8 cellular contexts compared by ENCODE assay signal in the genomic region with DNA sequence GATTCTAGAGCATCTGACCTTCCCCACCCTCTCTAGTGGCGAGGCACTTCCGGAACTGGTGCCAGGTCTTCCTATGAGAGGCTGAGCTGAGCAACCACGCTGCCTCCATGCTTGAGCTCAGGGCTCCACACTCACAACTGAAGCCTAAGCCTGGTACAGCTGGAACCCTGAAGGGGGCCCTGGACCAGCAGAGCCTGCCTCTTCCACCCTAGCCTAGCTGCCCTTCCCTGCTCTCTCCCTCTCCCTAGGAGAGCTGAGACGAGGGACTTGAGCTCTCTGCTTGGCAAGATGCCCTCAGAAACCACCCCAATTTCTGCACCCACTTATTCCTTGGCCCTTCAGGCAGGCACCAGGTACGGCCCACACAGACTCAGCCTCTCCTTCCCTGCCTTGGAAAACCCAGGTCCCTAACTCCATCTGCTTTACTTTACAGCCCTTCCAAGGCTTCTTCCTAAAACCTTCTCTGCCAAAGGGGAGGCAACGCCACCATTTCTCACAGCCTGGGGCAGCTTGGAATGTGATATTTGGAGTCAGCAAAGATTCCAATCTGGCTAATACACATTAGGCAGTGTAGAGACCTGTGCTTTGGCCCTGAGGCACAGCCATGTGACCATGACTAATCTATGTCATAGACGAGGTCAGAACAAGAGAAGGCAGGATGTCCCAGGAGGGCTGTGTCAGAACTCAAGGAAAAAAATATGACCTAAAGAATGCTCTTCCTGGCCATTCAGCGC. TPM values are rescaled to one million over a fixed set of nuclear protein-coding genes. Genes with fewer than 3 reads are reported as not detected.
A peak's percentile ranks its signal among the peaks of the same experiment; 100 is the strongest.
DNase-seq lines count a peak whose midpoint lies in the region; ATAC-seq and TF ChIP-seq lines count a peak whose summit lies in the region.

No MANE protein-coding gene starts in this region.

- CTCF ChIA-PET in BJ (lab: Yijun Ruan, JAX) = interaction anchor here (0.6 to 2.2 kb wide), 6 partner anchors 13 to 246 kb away, joined by 3 to 5 read pairs (median 3); no protein-coding TSS in a partner anchor

- H3K4me3 ChIP-seq in BJ (ENCODE audit: low read depth, low read length) (no peak overlapping the region), dorsolateral prefrontal cortex (no peak overlapping the region)

- no peak for TF ChIP-seq CTCF in BJ (IDR thresholded peaks at IDR 0.05; ENCODE audit: insufficient read depth, low read depth, low read length)
- no peak for TF ChIP-seq CTCF in dorsolateral prefrontal cortex (IDR thresholded peaks at IDR 0.05 in 54 of 56, conservative IDR thresholded peaks at IDR 0.05 in 2 of 56; ENCODE audit: low read depth in 1 of 56, partially characterized antibody in 56 of 56)

- intact Hi-C loops in activated T-helper 2 cell treated with anti-CD3 and anti-CD28 coated beads, Interferon-gamma antibody, Interleukin-2, Interleukin-4, amounts not matched to agents 10 μg/mL and 5 μg/mL and 100 μg/mL, durations not matched to agents 14 hours and 24 hours and 36 hours (cut with micrococcal nuclease) = no loop called here
- intact Hi-C loops in left ventricle myocardium superior (cut with micrococcal nuclease) (no loop called here), dorsolateral prefrontal cortex (cut with DNase I) (loop anchor here in 1 of 2 donors (10.0 kb wide), 1 partner anchor 477 kb away; no protein-coding TSS in a partner anchor)

- peak overlapping the region in 26 of 59 donors; percentile 1 to 76 (median 36) for H3K27ac ChIP-seq in dorsolateral prefrontal cortex

- H3K27me3 Mint-ChIP-seq in activated T-helper 2 cell treated with anti-CD3 and anti-CD28 coated beads, Interferon-gamma antibody, Interleukin-2, Interleukin-4, amounts not matched to agents 10 μg/mL and 5 μg/mL and 100 μg/mL, durations not matched to agents 14 hours and 24 hours and 36 hours (ENCODE audit: low read depth) = no peaks in the 10 kb centered on the region
- no peaks in the 10 kb centered on the region for H3K27me3 Mint-ChIP-seq in stimulated activated naive CD8-positive, alpha-beta T cell treated with anti-CD3 and anti-CD28 coated beads, Interleukin-15, Interleukin-2, amounts not matched to agents 100 ng/mL and 50 ng/mL, for 24 hours

- H3K27me3 ChIP-seq in BJ (ENCODE audit: control insufficient read depth, insufficient read depth, low read length) (no peaks in the 10 kb centered on the region), dorsolateral prefrontal cortex (no peaks in the 10 kb centered on the region)

- H3K36me3 Mint-ChIP-seq in activated T-helper 2 cell treated with anti-CD3 and anti-CD28 coated beads, Interferon-gamma antibody, Interleukin-2, Interleukin-4, amounts not matched to agents 10 μg/mL and 5 μg/mL and 100 μg/mL, durations not matched to agents 14 hours and 24 hours and 36 hours (ENCODE audit: low read depth) = peaks cover 59% of the 10 kb centered on the region
- peaks cover 68% of the 10 kb centered on the region for H3K36me3 Mint-ChIP-seq in stimulated activated naive CD8-positive, alpha-beta T cell treated with anti-CD3 and anti-CD28 coated beads, Interleukin-15, Interleukin-2, amounts not matched to agents 100 ng/mL and 50 ng/mL, for 24 hours (ENCODE audit: low read depth)

- no peaks in the 10 kb centered on the region for H3K9me3 Mint-ChIP-seq in activated T-helper 2 cell treated with anti-CD3 and anti-CD28 coated beads, Interferon-gamma antibody, Interleukin-2, Interleukin-4, amounts not matched to agents 10 μg/mL and 5 μg/mL and 100 μg/mL, durations not matched to agents 14 hours and 24 hours and 36 hours
- peaks cover 4% of the 10 kb centered on the region for H3K9me3 Mint-ChIP-seq in stimulated activated naive CD8-positive, alpha-beta T cell treated with anti-CD3 and anti-CD28 coated beads, Interleukin-15, Interleukin-2, amounts not matched to agents 100 ng/mL and 50 ng/mL, for 24 hours

- peaks cover 25% of the 10 kb centered on the region for H3K4me1 Mint-ChIP-seq in activated T-helper 2 cell treated with anti-CD3 and anti-CD28 coated beads, Interferon-gamma antibody, Interleukin-2, Interleukin-4, amounts not matched to agents 10 μg/mL and 5 μg/mL and 100 μg/mL, durations not matched to agents 14 hours and 24 hours and 36 hours (ENCODE audit: low read depth)
- H3K4me1 Mint-ChIP-seq in stimulated activated naive CD8-positive, alpha-beta T cell treated with anti-CD3 and anti-CD28 coated beads, Interleukin-15, Interleukin-2, amounts not matched to agents 100 ng/mL and 50 ng/mL, for 24 hours (ENCODE audit: low read depth) = peaks cover 23% of the 10 kb centered on the region

- no peak overlapping the region for H3K4me3 Mint-ChIP-seq in activated T-helper 2 cell treated with anti-CD3 and anti-CD28 coated beads, Interferon-gamma antibody, Interleukin-2, Interleukin-4, amounts not matched to agents 10 μg/mL and 5 μg/mL and 100 μg/mL, durations not matched to agents 14 hours and 24 hours and 36 hours (ENCODE audit: low read depth)
- H3K4me3 Mint-ChIP-seq in stimulated activated naive CD8-positive, alpha-beta T cell treated with anti-CD3 and anti-CD28 coated beads, Interleukin-15, Interleukin-2, amounts not matched to agents 100 ng/mL and 50 ng/mL, for 24 hours = no peak overlapping the region

- DNase-seq in BJ (ENCODE audit: low read depth) (peak; percentile 70), left ventricle myocardium superior (no peak), dorsolateral prefrontal cortex (no peak), DMS79 (lab: John Stamatoyannopoulos, UW) (no peak)
- no peak for DNase-seq in activated T-helper 2 cell treated with anti-CD3 and anti-CD28 coated beads, Interferon-gamma antibody, Interleukin-2, Interleukin-4, amounts not matched to agents 10 μg/mL and 5 μg/mL and 100 μg/mL, durations not matched to agents 14 hours and 24 hours and 36 hours (ENCODE audit: low spot score)
- DNase-seq in stimulated activated naive CD4-positive, alpha-beta T cell treated with Interleukin-2 at 50 U/mL for 16 hours (lab: John Stamatoyannopoulos, UW) = no peak

- peak overlapping the region; percentile 74 for H3K27ac Mint-ChIP-seq in activated T-helper 2 cell treated with anti-CD3 and anti-CD28 coated beads, Interferon-gamma antibody, Interleukin-2, Interleukin-4, amounts not matched to agents 10 μg/mL and 5 μg/mL and 100 μg/mL, durations not matched to agents 14 hours and 24 hours and 36 hours
- H3K27ac Mint-ChIP-seq in stimulated activated naive CD8-positive, alpha-beta T cell treated with anti-CD3 and anti-CD28 coated beads, Interleukin-15, Interleukin-2, amounts not matched to agents 100 ng/mL and 50 ng/mL, for 24 hours = peak overlapping the region; percentile 78

- ATAC-seq in HG02623 (IDR thresholded peaks at IDR 0.05; ENCODE audit: unreplicated experiment) (peak; percentile 62), left ventricle myocardium superior (peak; percentile 82)

- POLR2A ChIA-PET in BJ (lab: Charles Lee) = no interaction called here

- peaks cover 20% of the 10 kb centered on the region for H3K36me3 ChIP-seq in BJ (ENCODE audit: control insufficient read depth, insufficient read depth, low read length)

RNA-seq across cellular contexts. Expression of a gene that starts 18.8 kb away (rescaled TPM):
- polyA plus RNA-seq in BJ (2011; rRNA removed) = 153 and 200 TPM in 2 replicates
- polyA minus RNA-seq in BJ (2011; rRNA and poly(A)+ RNA removed) = 48.4 and 66.9 TPM in 2 replicates
- 73.4 and 79.8 TPM in 2 replicates for total RNA-seq in activated T-helper 2 cell treated with anti-CD3 and anti-CD28 coated beads, Interferon-gamma antibody, Interleukin-2, Interleukin-4, amounts not matched to agents 10 μg/mL and 5 μg/mL and 100 μg/mL, durations not matched to agents 14 hours and 24 hours and 36 hours
- total RNA-seq in left ventricle myocardium superior = 98.4 TPM
- total RNA-seq in dorsolateral prefrontal cortex = 100 to 1,000 TPM in 87 of 120 experiments, 10 to 100 TPM in 33; 60.5 to 159 (median 113) TPM
